8 cellular contexts compared by ENCODE assay signal in the genomic region with DNA sequence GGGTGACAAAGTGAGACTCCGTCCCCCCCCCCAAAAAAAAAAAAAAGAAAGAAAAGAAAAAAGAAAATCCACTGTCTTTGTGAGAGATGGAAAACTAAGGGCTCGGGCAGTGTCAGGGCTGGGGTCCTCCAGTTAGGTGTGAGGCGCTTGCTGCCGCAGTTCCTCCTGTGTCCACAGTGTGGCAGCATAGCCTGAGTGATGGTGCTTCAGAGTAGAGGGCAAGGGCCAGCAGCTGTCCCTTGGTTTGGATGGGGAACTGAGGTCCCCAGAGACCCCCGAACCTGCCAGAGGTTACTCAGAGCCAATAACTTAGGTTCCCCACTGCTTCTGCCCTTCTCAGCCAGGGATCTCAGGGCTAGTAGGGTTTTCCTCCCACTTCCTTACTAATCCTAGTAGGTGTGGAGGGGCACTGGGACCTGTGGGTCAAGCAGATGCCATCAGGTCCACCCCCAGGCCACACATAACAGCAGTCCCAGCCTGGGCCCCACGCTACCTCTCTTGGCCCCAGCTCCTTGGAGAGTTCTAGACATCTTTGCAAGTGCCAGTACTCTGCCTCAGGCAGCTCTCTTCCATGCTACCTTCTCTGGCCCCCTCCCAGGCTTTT. TPM values are rescaled to one million over a fixed set of nuclear protein-coding genes. Genes with fewer than 3 reads are reported as not detected.
DNase-seq lines count a peak whose midpoint lies in the region; ATAC-seq and TF ChIP-seq lines count a peak whose summit lies in the region.

No MANE protein-coding gene starts in this region.

- H3K27me3 ChIP-seq in BJ (ENCODE audit: control insufficient read depth, insufficient read depth, low read length), result no peaks in the 10 kb centered on the region
- H3K27me3 ChIP-seq in HAP-1 (ENCODE audit: low read depth), result no peaks in the 10 kb centered on the region
- no peaks in the 10 kb centered on the region for H3K27me3 ChIP-seq in OCI-LY3 (ENCODE audit: low read depth, low read length)
- no peaks in the 10 kb centered on the region for H3K27me3 ChIP-seq in esophagus squamous epithelium

- H4K20me1 ChIP-seq in OCI-LY3 (ENCODE audit: insufficient read depth, low read length), result no peaks in the 10 kb centered on the region

- no peaks in the 10 kb centered on the region for H3K79me2 ChIP-seq in OCI-LY3 (ENCODE audit: low read length)

- intact Hi-C loops in esophagus squamous epithelium (cut with DNase I), result no loop called here

- TF ChIP-seq CTCF in BJ (IDR thresholded peaks at IDR 0.05; ENCODE audit: insufficient read depth, low read depth, low read length) (peak; percentile 97), OCI-LY3 (IDR thresholded peaks at IDR 0.05; ENCODE audit: low read depth, low read length) (peak; percentile 50), esophagus squamous epithelium (IDR thresholded peaks at IDR 0.05) (peak; percentile 84 to 97 (median 90))

- H3K9ac ChIP-seq in OCI-LY3 (ENCODE audit: low read length), result no peak overlapping the region

- H3K27me3 Mint-ChIP-seq in natural killer cell treated with Interleukin-12 subunit alpha and Interleukin-12 subunit beta and Interleukin-15 and Interleukin-18, amount 100 ng/mL, for 72 hours, result no peaks in the 10 kb centered on the region

- no peak overlapping the region for H3K4me2 ChIP-seq in OCI-LY3 (ENCODE audit: low read length)

- TF ChIP-seq POLR2A in esophagus squamous epithelium (IDR thresholded peaks at IDR 0.05), result no peak

- no peak overlapping the region for H2AFZ ChIP-seq in OCI-LY3 (ENCODE audit: low read depth, low read length)

- H3K27ac ChIP-seq in OCI-LY3 (ENCODE audit: low read length) (no peak overlapping the region), esophagus squamous epithelium (no peak overlapping the region)

- DNase-seq in BJ (ENCODE audit: low read depth) (no peak), HAP-1 (ENCODE audit: low spot score in 2 of 2) (peak; percentile 73 to 87), activated T-cell treated with anti-CD3 and anti-CD28 coated beads for 4 hours (peak; percentile 70), esophagus squamous epithelium (lab: John Stamatoyannopoulos, UW) (no peak)
- peak; percentile 79 for DNase-seq in natural killer cell treated with Interleukin-12 subunit alpha and Interleukin-12 subunit beta and Interleukin-15 and Interleukin-18, amount 100 ng/mL, for 72 hours (ENCODE audit: low spot score)
- DNase-seq in stimulated activated naive CD4-positive, alpha-beta T cell (lab: John Stamatoyannopoulos, UW), result peak; percentile 26 to 66 (median 53)

- H3K36me3 Mint-ChIP-seq in natural killer cell treated with Interleukin-12 subunit alpha and Interleukin-12 subunit beta and Interleukin-15 and Interleukin-18, amount 100 ng/mL, for 72 hours, result no peaks in the 10 kb centered on the region

- H3K27ac Mint-ChIP-seq in natural killer cell treated with Interleukin-12 subunit alpha and Interleukin-12 subunit beta and Interleukin-15 and Interleukin-18, amount 100 ng/mL, for 72 hours, result no peak overlapping the region

- H3K36me3 ChIP-seq in BJ (ENCODE audit: control insufficient read depth, insufficient read depth, low read length) (no peaks in the 10 kb centered on the region), HAP-1 (replicated peaks) (no peaks in the 10 kb centered on the region), OCI-LY3 (replicated peaks; ENCODE audit: low read depth, low read length) (no peaks in the 10 kb centered on the region), esophagus squamous epithelium (no peaks in the 10 kb centered on the region)

- in situ Hi-C loops in HAP-1 (cut with MboI; ENCODE audit: low sequenced_read_pairs), result no loop called here

- ATAC-seq in natural killer cell treated with Interleukin-12 subunit alpha and Interleukin-12 subunit beta and Interleukin-15 and Interleukin-18, amount 100 ng/mL, for 72 hours, result peak; percentile 82 to 85
- ATAC-seq in GM19395 (IDR thresholded peaks at IDR 0.05; ENCODE audit: unreplicated experiment), result no peak

- no peaks in the 10 kb centered on the region for H3K9me3 Mint-ChIP-seq in natural killer cell treated with Interleukin-12 subunit alpha and Interleukin-12 subunit beta and Interleukin-15 and Interleukin-18, amount 100 ng/mL, for 72 hours

- no peaks in the 10 kb centered on the region for H3K4me1 Mint-ChIP-seq in natural killer cell treated with Interleukin-12 subunit alpha and Interleukin-12 subunit beta and Interleukin-15 and Interleukin-18, amount 100 ng/mL, for 72 hours (ENCODE audit: low read depth in 2 of 2)

- CTCF ChIA-PET in BJ (lab: Yijun Ruan, JAX), result interaction anchor here (0.6 to 3.7 kb wide), 16 partner anchors 10 to 103 kb away, joined by 3 to 34 read pairs (median 5); no protein-coding TSS in a partner anchor

- 5 to 8% methylated on average over 5 to 6 of the region's 6 CpGs for WGBS in esophagus squamous epithelium, 2 donors

- no peak overlapping the region for H3K4me3 Mint-ChIP-seq in natural killer cell treated with Interleukin-12 subunit alpha and Interleukin-12 subunit beta and Interleukin-15 and Interleukin-18, amount 100 ng/mL, for 72 hours

- no peaks in the 10 kb centered on the region for H3K9me3 ChIP-seq in HAP-1
- no peaks in the 10 kb centered on the region for H3K9me3 ChIP-seq in OCI-LY3 (ENCODE audit: insufficient read depth, low read length)
- no peaks in the 10 kb centered on the region for H3K9me3 ChIP-seq in esophagus squamous epithelium

- H3K4me1 ChIP-seq in HAP-1, result no peaks in the 10 kb centered on the region
- peaks cover 6% of the 10 kb centered on the region for H3K4me1 ChIP-seq in OCI-LY3 (ENCODE audit: low read length)
- H3K4me1 ChIP-seq in esophagus squamous epithelium, result peaks cover 0 to 18% (median 5%) of the 10 kb centered on the region in 3 donors

- H3K4me3 ChIP-seq in BJ (ENCODE audit: low read depth, low read length), result no peak overlapping the region
- no peak overlapping the region for H3K4me3 ChIP-seq in HAP-1
- H3K4me3 ChIP-seq in OCI-LY3 (ENCODE audit: low read length), result no peak overlapping the region
- no peak overlapping the region for H3K4me3 ChIP-seq in esophagus squamous epithelium

- POLR2A ChIA-PET in BJ (lab: Charles Lee), result no interaction called here

RNA-seq across cellular contexts. Expression of a gene that starts 7.9 kb away (rescaled TPM):
- polyA plus RNA-seq in BJ (2011; rRNA removed), result 19.8 and 38.9 TPM in 2 replicates
- 27.3 and 38.1 TPM in 2 replicates for polyA minus RNA-seq in BJ (2011; rRNA and poly(A)+ RNA removed)
- 10 to 100 TPM; 25.7 to 30.3 (median 28.0) TPM for total RNA-seq in esophagus squamous epithelium
- 10 to 100 TPM; 16.6 to 23.0 TPM for total RNA-seq in natural killer cell treated with Interleukin-12 subunit alpha and Interleukin-12 subunit beta and Interleukin-15 and Interleukin-18, amount 100 ng/mL, for 72 hours

RNA-seq across cellular contexts. Expression of a gene that starts 33.9 kb away (rescaled TPM):
- polyA plus RNA-seq in BJ (2011; rRNA removed), result 92.4 and 97.5 TPM in 2 replicates
- polyA minus RNA-seq in BJ (2011; rRNA and poly(A)+ RNA removed), result 112 and 160 TPM in 2 replicates
- 10 to 100 TPM; 55.8 to 58.9 (median 56.9) TPM for total RNA-seq in esophagus squamous epithelium
- total RNA-seq in natural killer cell treated with Interleukin-12 subunit alpha and Interleukin-12 subunit beta and Interleukin-15 and Interleukin-18, amount 100 ng/mL, for 72 hours, result 100 to 1,000 TPM; 121 to 123 TPM

RNA-seq across cellular contexts. Expression of a gene that starts 41.0 kb away (rescaled TPM):
- polyA plus RNA-seq in BJ (2011; rRNA removed), result 263 and 425 TPM in 2 replicates
- polyA minus RNA-seq in BJ (2011; rRNA and poly(A)+ RNA removed), result 320 and 552 TPM in 2 replicates
- total RNA-seq in esophagus squamous epithelium, result 100 to 1,000 TPM; 190 to 344 (median 232) TPM
- 100 to 1,000 TPM; 247 to 285 TPM for total RNA-seq in natural killer cell treated with Interleukin-12 subunit alpha and Interleukin-12 subunit beta and Interleukin-15 and Interleukin-18, amount 100 ng/mL, for 72 hours

RNA-seq across cellular contexts. Expression of a gene that starts 42.9 kb away (rescaled TPM):
- polyA plus RNA-seq in BJ (2011; rRNA removed), result 6.8 and 12.0 TPM in 2 replicates
- 9.3 and 10.8 TPM in 2 replicates for polyA minus RNA-seq in BJ (2011; rRNA and poly(A)+ RNA removed)
- 10 to 100 TPM in 1 of 4 donors, 1 to 10 TPM in 3; 5.5 to 16.1 (median 8.9) TPM for total RNA-seq in esophagus squamous epithelium
- 1 to 10 TPM; 6.8 to 8.1 TPM for total RNA-seq in natural killer cell treated with Interleukin-12 subunit alpha and Interleukin-12 subunit beta and Interleukin-15 and Interleukin-18, amount 100 ng/mL, for 72 hours

Comparison
In these comparisons a context has a peak if more than half of its experiments do, and no peak if none do; other contexts are left out.
1. DNase-seq: peak in HAP-1 (2 of 2), activated T-cell treated with anti-CD3 and anti-CD28 coated beads for 4 hours (single experiment), natural killer cell treated with Interleukin-12 subunit alpha and Interleukin-12 subunit beta and Interleukin-15 and Interleukin-18, amount 100 ng/mL, for 72 hours (single experiment) and stimulated activated naive CD4-positive, alpha-beta T cell (6 of 6); none in BJ (single experiment) and esophagus squamous epithelium (single experiment).
2. Peak in every context shown above with its lines, with median percentiles within 50 percentile points of each other: CTCF ChIP-seq.